In the genomic region with DNA sequence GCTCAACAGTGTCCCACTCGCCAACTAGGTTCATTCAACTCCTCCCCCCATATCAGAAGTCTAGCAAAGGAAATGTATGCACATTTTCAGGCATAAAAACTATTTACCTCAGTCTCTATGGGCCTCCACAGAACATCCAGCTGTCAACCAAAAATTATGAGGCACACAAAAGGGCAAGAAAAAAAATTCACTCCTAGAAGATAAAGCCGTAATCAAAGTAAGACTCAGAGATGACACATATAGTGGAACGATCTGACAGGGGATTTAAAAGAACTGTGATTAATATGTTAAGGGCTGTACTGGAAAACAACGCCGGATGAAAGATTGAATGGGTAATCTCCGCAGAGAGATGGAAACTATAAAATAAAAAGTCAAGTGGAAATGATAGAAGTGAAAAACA, we compare ENCODE assay signal across 1 cellular context.
TF ChIP-seq lines count a peak whose summit lies in the region.

No MANE protein-coding gene starts in this region.

TF ChIP-seq in WTC11, 78 proteins besides CTCF, POLR2A, EP300 and RAD21 (continued from another document):
- TF ChIP-seq, protein P1, sequence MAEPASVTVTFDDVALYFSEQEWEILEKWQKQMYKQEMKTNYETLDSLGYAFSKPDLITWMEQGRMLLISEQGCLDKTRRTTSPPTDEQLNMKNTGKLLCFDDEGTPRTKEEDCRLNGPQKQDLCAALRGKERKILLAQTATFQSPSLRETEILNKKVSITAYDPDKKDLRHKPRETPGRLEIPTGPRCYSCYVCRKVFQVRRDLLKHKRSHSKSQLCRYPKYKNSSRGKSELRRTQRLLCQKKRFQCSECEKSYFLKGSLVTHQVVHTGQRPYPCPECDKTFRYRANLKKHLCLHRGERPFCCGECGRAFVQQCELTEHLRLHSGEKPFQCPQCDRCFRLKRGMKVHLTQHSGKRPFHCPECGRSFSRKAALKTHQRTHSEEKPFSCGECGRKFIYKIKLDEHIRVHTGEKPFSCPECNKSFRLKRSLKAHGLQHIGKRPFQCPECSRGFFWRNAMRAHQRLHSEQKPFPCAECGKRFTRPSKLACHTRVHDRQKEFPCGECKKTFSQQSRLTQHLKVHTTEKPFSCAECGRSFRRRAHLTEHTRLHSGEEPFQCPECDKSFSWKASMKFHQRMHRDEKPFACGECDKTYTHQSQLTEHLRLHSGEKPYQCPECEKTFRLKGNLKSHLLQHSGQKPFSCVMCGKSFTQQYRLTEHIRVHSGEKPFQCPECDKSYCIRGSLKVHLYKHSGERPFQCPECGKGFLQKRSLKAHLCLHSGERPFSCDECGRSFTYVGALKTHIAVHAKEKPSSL (CRISPR knock-in tag; conservative IDR thresholded peaks at IDR 0.05): no peak
- TF ChIP-seq, protein P2, sequence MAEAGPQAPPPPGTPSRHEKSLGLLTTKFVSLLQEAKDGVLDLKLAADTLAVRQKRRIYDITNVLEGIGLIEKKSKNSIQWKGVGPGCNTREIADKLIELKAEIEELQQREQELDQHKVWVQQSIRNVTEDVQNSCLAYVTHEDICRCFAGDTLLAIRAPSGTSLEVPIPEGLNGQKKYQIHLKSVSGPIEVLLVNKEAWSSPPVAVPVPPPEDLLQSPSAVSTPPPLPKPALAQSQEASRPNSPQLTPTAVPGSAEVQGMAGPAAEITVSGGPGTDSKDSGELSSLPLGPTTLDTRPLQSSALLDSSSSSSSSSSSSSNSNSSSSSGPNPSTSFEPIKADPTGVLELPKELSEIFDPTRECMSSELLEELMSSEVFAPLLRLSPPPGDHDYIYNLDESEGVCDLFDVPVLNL (CRISPR knock-in tag; IDR thresholded peaks at IDR 0.05; ENCODE audit: borderline replicate concordance, low read depth): no peak
- no peak for TF ChIP-seq ELF4 (CRISPR knock-in tag; IDR thresholded peaks at IDR 0.05; ENCODE audit: low read depth)
